ENCODE assay signal across 8 cellular contexts in the genomic region with DNA sequence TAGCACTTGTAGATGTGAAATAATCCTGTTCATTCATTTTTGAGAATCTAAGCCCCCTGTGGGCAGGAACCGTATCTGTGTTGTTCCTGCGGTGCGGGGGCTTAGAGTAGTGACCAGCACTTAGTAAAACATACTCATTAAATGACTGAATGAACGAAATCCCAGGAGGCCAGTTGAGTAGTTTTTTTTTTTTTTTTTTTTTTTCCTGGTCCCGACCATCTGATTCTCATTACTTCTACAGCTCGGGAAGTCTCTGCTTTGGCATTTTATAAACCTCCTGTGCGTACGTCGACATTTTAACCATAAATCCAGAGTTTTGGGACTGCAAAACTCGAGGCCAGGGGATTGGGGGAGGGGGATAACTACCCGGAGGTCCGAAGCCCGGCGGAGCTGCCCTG. TPM values are rescaled to one million over a fixed set of nuclear protein-coding genes. Genes with fewer than 3 reads are reported as not detected.
DNase-seq lines count a peak whose midpoint lies in the region; ATAC-seq, FAIRE-seq and TF ChIP-seq lines count a peak whose summit lies in the region.

No MANE protein-coding gene starts in this region.

- no peaks in the 10 kb centered on the region for H3K9me1 ChIP-seq in keratinocyte (ENCODE audit: control insufficient read depth, extremely low read depth, insufficient read depth, low read length)

- no peak overlapping the region for H2AFZ ChIP-seq in keratinocyte (ENCODE audit: control insufficient read depth, low read length)

- peak; percentile 41 for DNase-seq in NCI-H748 (lab: John Stamatoyannopoulos, UW; ENCODE audit: unreplicated experiment)
- no peak for DNase-seq in NCI-H748 treated with DMSO at 0.1 percent for 48 hours (lab: John Stamatoyannopoulos, UW)
- no peak for DNase-seq in ascending aorta (ENCODE audit: low spot score in 2 of 2)
- no peak for DNase-seq in keratinocyte (ENCODE audit: low read depth, low spot score)
- DNase-seq in thoracic aorta (ENCODE audit: low spot score) = no peak
- DNase-seq in NCI-H82 treated with DMSO at 0.1 percent for 48 hours (lab: John Stamatoyannopoulos, UW; ENCODE audit: unreplicated experiment) = no peak
- no peak for DNase-seq in NCI-H128 (lab: John Stamatoyannopoulos, UW; ENCODE audit: unreplicated experiment)

- no peaks in the 10 kb centered on the region for H3K79me2 ChIP-seq in keratinocyte (ENCODE audit: control insufficient read depth, insufficient read depth, low read length)

- H4K20me1 ChIP-seq in keratinocyte (ENCODE audit: control insufficient read depth, extremely low read depth, insufficient read depth, low read length) = no peaks in the 10 kb centered on the region

- intact Hi-C loops in ascending aorta (cut with DNase I) = loop anchor here (2.0 to 5.0 kb wide), 2 partner anchors 109 to 186 kb away; no protein-coding TSS in a partner anchor

- H3K9me3 ChIP-seq in ascending aorta = no peaks in the 10 kb centered on the region
- H3K9me3 ChIP-seq in keratinocyte (ENCODE audit: control insufficient read depth, low read depth, low read length) = no peaks in the 10 kb centered on the region
- no peaks in the 10 kb centered on the region for H3K9me3 ChIP-seq in thoracic aorta

- no peak for ATAC-seq in thoracic aorta (ENCODE audit: insufficient number of reproducible peaks, low FRiP score, low read depth)
- ATAC-seq in GM18861 (IDR thresholded peaks at IDR 0.05; ENCODE audit: unreplicated experiment) = no peak

- no peak for FAIRE-seq in keratinocyte (lab: Jason Lieb, UNC)

- H3K27ac ChIP-seq in ascending aorta = peak overlapping the region; percentile 99 to 100
- peak overlapping the region; percentile 70 for H3K27ac ChIP-seq in keratinocyte (ENCODE audit: control insufficient read depth, insufficient read depth, low read length)
- peak overlapping the region; percentile 96 to 97 for H3K27ac ChIP-seq in thoracic aorta

- TF ChIP-seq CTCF in ascending aorta (IDR thresholded peaks at IDR 0.05) (no peak), keratinocyte (optimal IDR thresholded peaks at IDR 0.05 in 1 of 3, IDR thresholded peaks at IDR 0.05 in 1 of 3, conservative IDR thresholded peaks at IDR 0.05 in 1 of 3; ENCODE audit: extremely low read depth in 1 of 3, insufficient read depth in 2 of 3, low read length in 3 of 3) (no peak), thoracic aorta (IDR thresholded peaks at IDR 0.05) (no peak)

- H3K4me2 ChIP-seq in keratinocyte (ENCODE audit: control insufficient read depth, extremely low read depth, insufficient read depth, low read depth, low read length) = peak overlapping the region; percentile 90

- dilution Hi-C loops in keratinocyte (cut with MboI; ENCODE audit: extremely low pct_ligation_motif_present, low sequenced_read_pairs) = no loop called here

- H3K4me3 ChIP-seq in ascending aorta (peak overlapping the region; percentile 82 to 89), keratinocyte (ENCODE audit: control insufficient read depth in 2 of 3, extremely low read depth in 1 of 3, insufficient read depth in 2 of 3, low read depth in 1 of 3, low read length in 3 of 3) (peak overlapping the region; percentile 51 to 68 (median 64)), thoracic aorta (peak overlapping the region; percentile 83)

- no peaks in the 10 kb centered on the region for H3K27me3 ChIP-seq in ascending aorta
- H3K27me3 ChIP-seq in keratinocyte (ENCODE audit: control insufficient read depth, extremely low read depth, insufficient read depth, low read length) = no peaks in the 10 kb centered on the region
- H3K27me3 ChIP-seq in thoracic aorta (replicated peaks; ENCODE audit: insufficient read depth) = no peaks in the 10 kb centered on the region

- H3K4me1 ChIP-seq in ascending aorta (peaks cover 8 to 9% of the 10 kb centered on the region in 2 donors), keratinocyte (ENCODE audit: control insufficient read depth, extremely low read depth, insufficient read depth, low read length) (peaks cover 14% of the 10 kb centered on the region), thoracic aorta (ENCODE audit: control insufficient read depth in 1 of 2, low read depth in 2 of 2) (peaks cover 7 to 8% of the 10 kb centered on the region in 2 donors)

- peak overlapping the region; percentile 63 for H3K9ac ChIP-seq in keratinocyte (ENCODE audit: control insufficient read depth, extremely low read depth, insufficient read depth, low read length)

- H3K36me3 ChIP-seq in ascending aorta = no peaks in the 10 kb centered on the region
- no peaks in the 10 kb centered on the region for H3K36me3 ChIP-seq in keratinocyte (ENCODE audit: control insufficient read depth in 2 of 2, extremely low read depth in 1 of 2, insufficient read depth in 2 of 2, low read length in 2 of 2)
- H3K36me3 ChIP-seq in thoracic aorta = no peaks in the 10 kb centered on the region

RNA-seq across cellular contexts. Expression of a gene that starts 31.5 kb away (rescaled TPM):
- 111 TPM for total RNA-seq in ascending aorta
- 8.4 to 12.3 TPM (median 10.2 TPM) in 3 replicates for polyA plus RNA-seq in keratinocyte
- 2.0 TPM for polyA plus RNA-seq in keratinocyte (2011; ENCODE audit: low read depth)
- 7.5 and 8.4 TPM in 2 replicates for polyA plus RNA-seq in keratinocyte (2011; cell fraction: cytosol; rRNA removed)
- polyA plus RNA-seq in keratinocyte (2011; cell fraction: nucleus; rRNA removed) = 37.1 and 45.6 TPM in 2 replicates
- polyA plus RNA-seq in keratinocyte (2012; ENCODE audit: low replicate concordance) = 5.2 and 14.7 TPM in 2 replicates
- polyA minus RNA-seq in keratinocyte = 12.3 to 54.5 TPM (median 21.9 TPM) in 3 replicates
- polyA minus RNA-seq in keratinocyte (2011; cell fraction: cytosol; rRNA and poly(A)+ RNA removed) = 11.9 TPM
- polyA minus RNA-seq in keratinocyte (2011; cell fraction: nucleus; rRNA and poly(A)+ RNA removed) = 23.4 and 30.3 TPM in 2 replicates
- 100 to 1,000 TPM in 1 of 2 donors, 10 to 100 TPM in 1; 63.4 to 136 TPM for total RNA-seq in thoracic aorta
